Comparison of ENCODE assay signal across 36 cellular contexts in the genomic region with DNA sequence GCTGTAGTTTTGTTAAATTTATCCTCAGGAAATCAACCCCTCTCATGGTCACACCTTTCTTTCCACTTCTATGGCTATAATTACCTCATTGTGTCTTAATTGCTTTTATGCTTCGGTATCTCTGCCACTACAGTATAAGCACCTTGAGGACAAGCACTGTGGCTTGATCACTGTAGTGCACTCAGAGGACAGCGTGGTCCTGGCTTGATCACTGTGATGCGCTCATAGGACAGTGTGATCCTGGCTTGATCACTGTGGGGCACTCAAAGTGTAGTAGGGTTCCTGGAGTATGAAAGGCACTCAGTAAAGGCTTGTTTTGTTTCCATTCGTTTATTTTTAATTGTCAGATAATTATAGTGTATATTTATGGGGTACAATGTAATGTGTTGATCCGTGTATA. TPM values are rescaled to one million over a fixed set of nuclear protein-coding genes. Genes with fewer than 3 reads are reported as not detected.
"Had no signal": no experiment of that assay in that cellular context is flagged by ENCODE, and none has a peak within 500 bp of the region (broad histone marks: within the 10 kb centered on the region; RNA-seq: fewer than 3 reads in every experiment).

No MANE protein-coding gene starts in this region.

- H3K36me3 ChIP-seq: adrenal gland, brain microvascular endothelial cell, breast epithelium had no signal

- H3K4me3 ChIP-seq: adrenal gland, body of pancreas, breast epithelium had no signal

- H3K4me1 ChIP-seq: body of pancreas, breast epithelium had no signal

- H3K9me3 ChIP-seq: adrenal gland, body of pancreas, breast epithelium had no signal

- DNase-seq: activated B cell treated with CpG ODN at 0.5 μM for 24 hours; activated CD4-positive, alpha-beta memory T cell treated with anti-CD3 and anti-CD28 coated beads for 36 hours; activated CD4-positive, alpha-beta T cell treated with anti-CD3 and anti-CD28 coated beads for 4 hours; activated CD4-positive, alpha-beta T cell treated with anti-CD3 and anti-CD28 coated beads, Interleukin-2, amount 10 ng/mL, durations not matched to agents 24 days and 14 days; activated CD4-positive, alpha-beta T cell treated with anti-CD3 and anti-CD28 coated beads, Interleukin-2, amount 50 U/mL, for 1 hour; activated CD4-positive, alpha-beta T cell treated with anti-CD3 and anti-CD28 coated beads, Interleukin-2, amount 50 U/mL, for 4 hours; activated CD4-positive, CD25-positive, alpha-beta regulatory T cell treated with anti-CD3 and anti-CD28 coated beads, Interleukin-2, amount 50 U/mL, for 72 hours; activated CD8-positive, alpha-beta memory T cell treated with anti-CD3 and anti-CD28 coated beads, Interleukin-2, amount 50 U/mL, for 4 hours; activated CD8-positive, alpha-beta T cell treated with anti-CD3 and anti-CD28 coated beads for 36 hours; activated effector memory CD4-positive, alpha-beta T cell treated with anti-CD3 and anti-CD28 coated beads, Interleukin-2, amount 50 U/mL, for 16 hours; activated gamma-delta T cell treated with Interleukin-2 at 50 U/mL for 16 hours; activated naive CD4-positive, alpha-beta T cell; activated naive CD4-positive, alpha-beta T cell treated with anti-CD3 and anti-CD28 coated beads for 36 hours; activated naive CD4-positive, alpha-beta T cell treated with anti-CD3 and anti-CD28 coated beads, Interleukin-2, amount 50 U/mL, for 16 hours; activated naive CD8-positive, alpha-beta T cell treated with anti-CD3 and anti-CD28 coated beads for 36 hours; activated T-cell treated with anti-CD3 and anti-CD28 coated beads for 4 hours; activated T-cell treated with anti-CD3 and anti-CD28 coated beads, Interleukin-2, amount 50 U/mL, for 1 hour; activated T-cell treated with anti-CD3 and anti-CD28 coated beads, Interleukin-2, amount 50 U/mL, for 4 hours; activated T-cell treated with anti-CD3 and anti-CD28 coated beads, Interleukin-2, amount 50 U/mL, for 72 hours; adrenal gland; amniotic stem cell; aorta; body of pancreas; brain microvascular endothelial cell; caudate nucleus; cerebellar nuclear complex; T-helper 2 cell; T-helper 9 cell had no signal

- H3K27me3 ChIP-seq: adrenal gland, body of pancreas, brain microvascular endothelial cell, breast epithelium had no signal

- FAIRE-seq: astrocyte, TTC549 had no signal

- ATAC-seq: activated CD8-positive, alpha-beta T cell treated with anti-CD3 and anti-CD28 coated beads for 36 hours; activated naive CD4-positive, alpha-beta T cell treated with anti-CD3 and anti-CD28 coated beads, Interleukin-2, amount 50 U/mL, for 72 hours; activated T-cell treated with anti-CD3 and anti-CD28 coated beads, Interleukin-2, amount 50 U/mL, for 4 hours; activated T-cell treated with anti-CD3 and anti-CD28 coated beads, Interleukin-2, amount 50 U/mL, for 72 hours; activated T-helper 17 cell treated with anti-CD3 and anti-CD28 coated beads, Interleukin-2, amount 50 U/mL, for 72 hours; body of pancreas had no signal

- H3K27ac ChIP-seq: adrenal gland, body of pancreas, brain microvascular endothelial cell, breast epithelium, VCaP had no signal

RNA-seq across cellular contexts. Expression of gene DTNA, which starts 44.2 kb away (rescaled TPM):
- total RNA-seq: activated B cell treated with CpG ODN at 0.5 μM for 24 hours; activated CD4-positive, alpha-beta memory T cell treated with anti-CD3 and anti-CD28 coated beads for 36 hours; activated CD4-positive, alpha-beta T cell treated with anti-CD3 and anti-CD28 coated beads, Interleukin-2, amount 10 ng/mL, durations not matched to agents 24 days and 14 days; activated CD8-positive, alpha-beta memory T cell treated with anti-CD3 and anti-CD28 coated beads for 36 hours; activated T-helper 1 cell treated with anti-CD3 and anti-CD28 coated beads, Interleukin-12 subunit alpha, Interleukin-12 subunit beta, Interleukin-2, Interleukin-4 antibody, amounts not matched to agents 30 ng/mL and 10 ng/mL and 1 ng/mL, durations not matched to agents 14 hours and 24 hours and 36 hours had no signal
